In the genomic region with DNA sequence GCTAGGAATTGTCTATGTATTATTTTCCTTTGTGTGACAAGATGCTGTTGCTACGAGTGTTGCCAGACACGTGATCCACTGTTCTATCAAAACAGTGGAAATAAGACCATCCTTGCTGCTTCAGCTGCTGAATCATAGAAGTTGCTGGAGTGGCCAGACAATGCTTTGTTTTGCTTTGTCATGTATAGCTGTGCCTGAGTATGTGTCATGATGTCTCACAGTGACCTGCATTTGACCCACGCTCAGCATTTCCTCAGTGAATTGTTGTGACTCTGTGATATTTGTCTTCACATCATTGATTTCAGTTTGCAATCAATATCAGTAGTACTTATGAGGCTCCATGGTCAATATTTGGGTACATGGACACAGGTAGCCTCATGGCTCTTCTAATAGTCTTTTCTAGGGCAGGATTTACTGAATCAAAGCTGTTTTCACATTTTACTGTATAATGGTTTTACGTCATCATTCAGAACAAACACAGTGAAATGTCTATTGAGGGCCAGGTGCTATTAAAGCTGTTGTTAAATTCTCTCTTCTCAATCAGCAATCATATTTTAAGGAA, we compare ENCODE assay signal across 1 cellular context.
TF ChIP-seq lines count a peak whose summit lies in the region.

No MANE protein-coding gene starts in this region.

TF ChIP-seq in K562, 482 proteins besides CTCF, POLR2A, EP300 and RAD21 (continues in another document):
- TF ChIP-seq, protein P1, sequence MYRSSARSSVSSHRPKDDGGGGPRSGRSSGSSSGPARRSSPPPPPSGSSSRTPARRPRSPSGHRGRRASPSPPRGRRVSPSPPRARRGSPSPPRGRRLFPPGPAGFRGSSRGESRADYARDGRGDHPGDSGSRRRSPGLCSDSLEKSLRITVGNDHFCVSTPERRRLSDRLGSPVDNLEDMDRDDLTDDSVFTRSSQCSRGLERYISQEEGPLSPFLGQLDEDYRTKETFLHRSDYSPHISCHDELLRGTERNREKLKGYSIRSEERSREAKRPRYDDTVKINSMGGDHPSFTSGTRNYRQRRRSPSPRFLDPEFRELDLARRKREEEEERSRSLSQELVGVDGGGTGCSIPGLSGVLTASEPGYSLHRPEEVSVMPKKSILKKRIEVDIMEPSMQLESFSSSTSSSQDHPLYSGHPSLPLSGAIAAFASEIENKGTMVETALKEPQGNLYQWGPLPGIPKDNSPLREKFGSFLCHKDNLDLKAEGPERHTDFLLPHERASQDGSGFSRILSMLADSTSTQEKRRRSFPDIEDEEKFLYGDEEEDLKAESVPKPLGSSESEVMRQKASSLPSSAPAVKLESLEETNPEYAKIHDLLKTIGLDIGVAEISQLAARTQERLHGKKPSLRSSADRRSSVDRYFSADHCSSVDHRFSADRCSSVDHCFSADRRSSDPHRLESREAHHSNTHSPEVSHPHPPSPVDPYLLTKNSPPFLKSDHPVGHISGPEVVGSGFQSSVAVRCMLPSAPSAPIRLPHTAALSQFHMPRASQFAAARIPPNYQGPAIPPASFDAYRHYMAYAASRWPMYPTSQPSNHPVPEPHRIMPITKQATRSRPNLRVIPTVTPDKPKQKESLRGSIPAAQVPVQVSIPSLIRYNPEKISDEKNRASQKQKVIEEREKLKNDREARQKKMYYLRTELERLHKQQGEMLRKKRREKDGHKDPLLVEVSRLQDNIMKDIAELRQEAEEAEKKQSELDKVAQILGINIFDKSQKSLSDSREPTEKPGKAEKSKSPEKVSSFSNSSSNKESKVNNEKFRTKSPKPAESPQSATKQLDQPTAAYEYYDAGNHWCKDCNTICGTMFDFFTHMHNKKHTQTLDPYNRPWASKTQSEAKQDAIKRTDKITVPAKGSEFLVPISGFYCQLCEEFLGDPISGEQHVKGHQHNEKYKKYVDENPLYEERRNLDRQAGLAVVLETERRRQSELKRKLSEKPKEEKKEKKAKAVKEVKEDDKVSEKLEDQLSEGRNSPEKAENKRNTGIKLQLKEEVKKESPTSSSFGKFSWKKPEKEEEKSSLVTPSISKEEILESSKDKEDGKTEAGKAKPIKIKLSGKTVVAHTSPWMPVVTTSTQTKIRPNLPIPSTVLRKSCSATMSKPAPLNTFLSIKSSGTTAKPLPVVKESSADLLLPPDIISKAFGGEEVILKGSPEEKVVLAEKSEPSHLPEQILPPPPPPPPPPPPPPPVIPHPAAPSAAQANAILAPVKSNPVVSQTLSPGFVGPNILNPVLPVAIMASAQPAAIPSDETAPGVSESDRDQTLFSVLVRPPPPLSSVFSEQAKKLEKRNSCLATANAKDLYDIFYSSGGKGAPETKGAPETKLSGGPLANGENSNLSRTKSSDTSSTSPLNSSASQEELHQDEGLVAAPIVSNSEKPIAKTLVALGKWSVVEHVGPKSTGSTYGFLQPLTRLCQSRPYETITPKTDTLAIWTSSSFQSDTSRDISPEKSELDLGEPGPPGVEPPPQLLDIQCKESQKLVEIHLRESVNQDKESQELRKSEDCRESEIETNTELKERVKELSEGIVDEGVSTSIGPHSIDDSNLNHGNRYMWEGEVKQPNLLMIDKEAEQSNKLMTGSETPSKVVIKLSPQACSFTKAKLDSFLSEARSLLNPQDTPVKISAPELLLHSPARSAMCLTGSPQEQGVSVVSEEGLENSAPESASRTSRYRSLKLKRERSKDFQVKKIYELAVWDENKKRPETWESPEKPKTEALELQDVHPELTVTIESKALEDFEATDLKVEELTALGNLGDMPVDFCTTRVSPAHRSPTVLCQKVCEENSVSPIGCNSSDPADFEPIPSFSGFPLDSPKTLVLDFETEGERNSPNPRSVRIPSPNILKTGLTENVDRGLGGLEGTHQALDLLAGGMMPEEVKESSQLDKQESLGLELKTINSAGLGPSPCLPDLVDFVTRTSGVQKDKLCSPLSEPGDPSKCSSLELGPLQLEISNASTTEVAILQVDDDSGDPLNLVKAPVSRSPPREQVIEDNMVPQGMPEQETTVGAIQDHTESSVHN (IDR thresholded peaks at IDR 0.05; ENCODE audit: borderline replicate concordance in 1 of 2, low read depth in 1 of 2) = peak in 1 of 2 experiments; percentile 89; a peak in 2 of 4 replicates
- TF ChIP-seq NFE2L1 (tag; IDR thresholded peaks at IDR 0.05; ENCODE audit: borderline replicate concordance, low read depth) (peak; percentile 54; the same call in 1 of the 2 replicates), RFX1 (IDR thresholded peaks at IDR 0.05) (peak; percentile 76), SMARCE1 (IDR thresholded peaks at IDR 0.05) (peak; percentile 90), CEBPB (tag; IDR thresholded peaks at IDR 0.05) (0 out of 2 replicates have a peak, but pooled peaks have one; percentile 21), HDAC1 (IDR thresholded peaks at IDR 0.05) (peak in 1 of 2 experiments; percentile 87; a peak in 2 of 4 replicates), FOXP1 (CRISPR knock-in tag; IDR thresholded peaks at IDR 0.05) (peak; percentile 17; the same call in 1 of the 2 replicates), XRCC3 (IDR thresholded peaks at IDR 0.05) (no peak), FOXJ2 (tag; IDR thresholded peaks at IDR 0.05) (peak; percentile 92), MTA1 (IDR thresholded peaks at IDR 0.05; ENCODE audit: borderline replicate concordance) (peak; percentile 55), PHB2 (IDR thresholded peaks at IDR 0.05; ENCODE audit: low read depth) (no peak), POLR2AphosphoS5 (IDR thresholded peaks at IDR 0.05; ENCODE audit: control insufficient read depth, insufficient read depth, low read depth, low read length) (peak; percentile 69), ATF1 (CRISPR knock-in tag; IDR thresholded peaks at IDR 0.05) (no peak), ATF1 (tag; IDR thresholded peaks at IDR 0.05) (peak; percentile 67), MAFF (IDR thresholded peaks at IDR 0.05; ENCODE audit: low read length) (peak; percentile 97), NR2C2 (CRISPR knock-in tag; IDR thresholded peaks at IDR 0.05) (no peak), NR2C2 (tag; IDR thresholded peaks at IDR 0.05) (peak; percentile 85), ZEB2 (IDR thresholded peaks at IDR 0.05) (peak; percentile 58; the same call in 1 of the 2 replicates)
- TF ChIP-seq, protein P2, sequence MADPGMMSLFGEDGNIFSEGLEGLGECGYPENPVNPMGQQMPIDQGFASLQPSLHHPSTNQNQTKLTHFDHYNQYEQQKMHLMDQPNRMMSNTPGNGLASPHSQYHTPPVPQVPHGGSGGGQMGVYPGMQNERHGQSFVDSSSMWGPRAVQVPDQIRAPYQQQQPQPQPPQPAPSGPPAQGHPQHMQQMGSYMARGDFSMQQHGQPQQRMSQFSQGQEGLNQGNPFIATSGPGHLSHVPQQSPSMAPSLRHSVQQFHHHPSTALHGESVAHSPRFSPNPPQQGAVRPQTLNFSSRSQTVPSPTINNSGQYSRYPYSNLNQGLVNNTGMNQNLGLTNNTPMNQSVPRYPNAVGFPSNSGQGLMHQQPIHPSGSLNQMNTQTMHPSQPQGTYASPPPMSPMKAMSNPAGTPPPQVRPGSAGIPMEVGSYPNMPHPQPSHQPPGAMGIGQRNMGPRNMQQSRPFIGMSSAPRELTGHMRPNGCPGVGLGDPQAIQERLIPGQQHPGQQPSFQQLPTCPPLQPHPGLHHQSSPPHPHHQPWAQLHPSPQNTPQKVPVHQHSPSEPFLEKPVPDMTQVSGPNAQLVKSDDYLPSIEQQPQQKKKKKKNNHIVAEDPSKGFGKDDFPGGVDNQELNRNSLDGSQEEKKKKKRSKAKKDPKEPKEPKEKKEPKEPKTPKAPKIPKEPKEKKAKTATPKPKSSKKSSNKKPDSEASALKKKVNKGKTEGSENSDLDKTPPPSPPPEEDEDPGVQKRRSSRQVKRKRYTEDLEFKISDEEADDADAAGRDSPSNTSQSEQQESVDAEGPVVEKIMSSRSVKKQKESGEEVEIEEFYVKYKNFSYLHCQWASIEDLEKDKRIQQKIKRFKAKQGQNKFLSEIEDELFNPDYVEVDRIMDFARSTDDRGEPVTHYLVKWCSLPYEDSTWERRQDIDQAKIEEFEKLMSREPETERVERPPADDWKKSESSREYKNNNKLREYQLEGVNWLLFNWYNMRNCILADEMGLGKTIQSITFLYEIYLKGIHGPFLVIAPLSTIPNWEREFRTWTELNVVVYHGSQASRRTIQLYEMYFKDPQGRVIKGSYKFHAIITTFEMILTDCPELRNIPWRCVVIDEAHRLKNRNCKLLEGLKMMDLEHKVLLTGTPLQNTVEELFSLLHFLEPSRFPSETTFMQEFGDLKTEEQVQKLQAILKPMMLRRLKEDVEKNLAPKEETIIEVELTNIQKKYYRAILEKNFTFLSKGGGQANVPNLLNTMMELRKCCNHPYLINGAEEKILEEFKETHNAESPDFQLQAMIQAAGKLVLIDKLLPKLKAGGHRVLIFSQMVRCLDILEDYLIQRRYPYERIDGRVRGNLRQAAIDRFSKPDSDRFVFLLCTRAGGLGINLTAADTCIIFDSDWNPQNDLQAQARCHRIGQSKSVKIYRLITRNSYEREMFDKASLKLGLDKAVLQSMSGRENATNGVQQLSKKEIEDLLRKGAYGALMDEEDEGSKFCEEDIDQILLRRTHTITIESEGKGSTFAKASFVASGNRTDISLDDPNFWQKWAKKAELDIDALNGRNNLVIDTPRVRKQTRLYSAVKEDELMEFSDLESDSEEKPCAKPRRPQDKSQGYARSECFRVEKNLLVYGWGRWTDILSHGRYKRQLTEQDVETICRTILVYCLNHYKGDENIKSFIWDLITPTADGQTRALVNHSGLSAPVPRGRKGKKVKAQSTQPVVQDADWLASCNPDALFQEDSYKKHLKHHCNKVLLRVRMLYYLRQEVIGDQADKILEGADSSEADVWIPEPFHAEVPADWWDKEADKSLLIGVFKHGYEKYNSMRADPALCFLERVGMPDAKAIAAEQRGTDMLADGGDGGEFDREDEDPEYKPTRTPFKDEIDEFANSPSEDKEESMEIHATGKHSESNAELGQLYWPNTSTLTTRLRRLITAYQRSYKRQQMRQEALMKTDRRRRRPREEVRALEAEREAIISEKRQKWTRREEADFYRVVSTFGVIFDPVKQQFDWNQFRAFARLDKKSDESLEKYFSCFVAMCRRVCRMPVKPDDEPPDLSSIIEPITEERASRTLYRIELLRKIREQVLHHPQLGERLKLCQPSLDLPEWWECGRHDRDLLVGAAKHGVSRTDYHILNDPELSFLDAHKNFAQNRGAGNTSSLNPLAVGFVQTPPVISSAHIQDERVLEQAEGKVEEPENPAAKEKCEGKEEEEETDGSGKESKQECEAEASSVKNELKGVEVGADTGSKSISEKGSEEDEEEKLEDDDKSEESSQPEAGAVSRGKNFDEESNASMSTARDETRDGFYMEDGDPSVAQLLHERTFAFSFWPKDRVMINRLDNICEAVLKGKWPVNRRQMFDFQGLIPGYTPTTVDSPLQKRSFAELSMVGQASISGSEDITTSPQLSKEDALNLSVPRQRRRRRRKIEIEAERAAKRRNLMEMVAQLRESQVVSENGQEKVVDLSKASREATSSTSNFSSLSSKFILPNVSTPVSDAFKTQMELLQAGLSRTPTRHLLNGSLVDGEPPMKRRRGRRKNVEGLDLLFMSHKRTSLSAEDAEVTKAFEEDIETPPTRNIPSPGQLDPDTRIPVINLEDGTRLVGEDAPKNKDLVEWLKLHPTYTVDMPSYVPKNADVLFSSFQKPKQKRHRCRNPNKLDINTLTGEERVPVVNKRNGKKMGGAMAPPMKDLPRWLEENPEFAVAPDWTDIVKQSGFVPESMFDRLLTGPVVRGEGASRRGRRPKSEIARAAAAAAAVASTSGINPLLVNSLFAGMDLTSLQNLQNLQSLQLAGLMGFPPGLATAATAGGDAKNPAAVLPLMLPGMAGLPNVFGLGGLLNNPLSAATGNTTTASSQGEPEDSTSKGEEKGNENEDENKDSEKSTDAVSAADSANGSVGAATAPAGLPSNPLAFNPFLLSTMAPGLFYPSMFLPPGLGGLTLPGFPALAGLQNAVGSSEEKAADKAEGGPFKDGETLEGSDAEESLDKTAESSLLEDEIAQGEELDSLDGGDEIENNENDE (IDR thresholded peaks at IDR 0.05; ENCODE audit: low read depth, low read length) = peak; percentile 69
- TF ChIP-seq, protein P3, sequence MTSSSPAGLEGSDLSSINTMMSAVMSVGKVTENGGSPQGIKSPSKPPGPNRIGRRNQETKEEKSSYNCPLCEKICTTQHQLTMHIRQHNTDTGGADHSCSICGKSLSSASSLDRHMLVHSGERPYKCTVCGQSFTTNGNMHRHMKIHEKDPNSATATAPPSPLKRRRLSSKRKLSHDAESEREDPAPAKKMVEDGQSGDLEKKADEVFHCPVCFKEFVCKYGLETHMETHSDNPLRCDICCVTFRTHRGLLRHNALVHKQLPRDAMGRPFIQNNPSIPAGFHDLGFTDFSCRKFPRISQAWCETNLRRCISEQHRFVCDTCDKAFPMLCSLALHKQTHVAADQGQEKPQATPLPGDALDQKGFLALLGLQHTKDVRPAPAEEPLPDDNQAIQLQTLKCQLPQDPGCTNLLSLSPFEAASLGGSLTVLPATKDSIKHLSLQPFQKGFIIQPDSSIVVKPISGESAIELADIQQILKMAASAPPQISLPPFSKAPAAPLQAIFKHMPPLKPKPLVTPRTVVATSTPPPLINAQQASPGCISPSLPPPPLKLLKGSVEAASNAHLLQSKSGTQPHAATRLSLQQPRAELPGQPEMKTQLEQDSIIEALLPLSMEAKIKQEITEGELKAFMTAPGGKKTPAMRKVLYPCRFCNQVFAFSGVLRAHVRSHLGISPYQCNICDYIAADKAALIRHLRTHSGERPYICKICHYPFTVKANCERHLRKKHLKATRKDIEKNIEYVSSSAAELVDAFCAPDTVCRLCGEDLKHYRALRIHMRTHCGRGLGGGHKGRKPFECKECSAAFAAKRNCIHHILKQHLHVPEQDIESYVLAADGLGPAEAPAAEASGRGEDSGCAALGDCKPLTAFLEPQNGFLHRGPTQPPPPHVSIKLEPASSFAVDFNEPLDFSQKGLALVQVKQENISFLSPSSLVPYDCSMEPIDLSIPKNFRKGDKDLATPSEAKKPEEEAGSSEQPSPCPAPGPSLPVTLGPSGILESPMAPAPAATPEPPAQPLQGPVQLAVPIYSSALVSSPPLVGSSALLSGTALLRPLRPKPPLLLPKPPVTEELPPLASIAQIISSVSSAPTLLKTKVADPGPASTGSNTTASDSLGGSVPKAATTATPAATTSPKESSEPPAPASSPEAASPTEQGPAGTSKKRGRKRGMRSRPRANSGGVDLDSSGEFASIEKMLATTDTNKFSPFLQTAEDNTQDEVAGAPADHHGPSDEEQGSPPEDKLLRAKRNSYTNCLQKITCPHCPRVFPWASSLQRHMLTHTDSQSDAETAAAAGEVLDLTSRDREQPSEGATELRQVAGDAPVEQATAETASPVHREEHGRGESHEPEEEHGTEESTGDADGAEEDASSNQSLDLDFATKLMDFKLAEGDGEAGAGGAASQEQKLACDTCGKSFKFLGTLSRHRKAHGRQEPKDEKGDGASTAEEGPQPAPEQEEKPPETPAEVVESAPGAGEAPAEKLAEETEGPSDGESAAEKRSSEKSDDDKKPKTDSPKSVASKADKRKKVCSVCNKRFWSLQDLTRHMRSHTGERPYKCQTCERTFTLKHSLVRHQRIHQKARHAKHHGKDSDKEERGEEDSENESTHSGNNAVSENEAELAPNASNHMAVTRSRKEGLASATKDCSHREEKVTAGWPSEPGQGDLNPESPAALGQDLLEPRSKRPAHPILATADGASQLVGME (CRISPR knock-in tag; IDR thresholded peaks at IDR 0.05) = 0 out of 2 replicates have a peak, but pooled peaks have one; percentile 51
- TF ChIP-seq, protein P4, sequence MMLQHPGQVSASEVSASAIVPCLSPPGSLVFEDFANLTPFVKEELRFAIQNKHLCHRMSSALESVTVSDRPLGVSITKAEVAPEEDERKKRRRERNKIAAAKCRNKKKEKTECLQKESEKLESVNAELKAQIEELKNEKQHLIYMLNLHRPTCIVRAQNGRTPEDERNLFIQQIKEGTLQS (IDR thresholded peaks at IDR 0.05) = peak; percentile 89
- TF ChIP-seq, protein P4 (CRISPR knock-in tag; conservative IDR thresholded peaks at IDR 0.05) = 0 out of 2 replicates have a peak, but pooled peaks have one; percentile 42
